10 cellular contexts compared by ENCODE assay signal in the genomic region with DNA sequence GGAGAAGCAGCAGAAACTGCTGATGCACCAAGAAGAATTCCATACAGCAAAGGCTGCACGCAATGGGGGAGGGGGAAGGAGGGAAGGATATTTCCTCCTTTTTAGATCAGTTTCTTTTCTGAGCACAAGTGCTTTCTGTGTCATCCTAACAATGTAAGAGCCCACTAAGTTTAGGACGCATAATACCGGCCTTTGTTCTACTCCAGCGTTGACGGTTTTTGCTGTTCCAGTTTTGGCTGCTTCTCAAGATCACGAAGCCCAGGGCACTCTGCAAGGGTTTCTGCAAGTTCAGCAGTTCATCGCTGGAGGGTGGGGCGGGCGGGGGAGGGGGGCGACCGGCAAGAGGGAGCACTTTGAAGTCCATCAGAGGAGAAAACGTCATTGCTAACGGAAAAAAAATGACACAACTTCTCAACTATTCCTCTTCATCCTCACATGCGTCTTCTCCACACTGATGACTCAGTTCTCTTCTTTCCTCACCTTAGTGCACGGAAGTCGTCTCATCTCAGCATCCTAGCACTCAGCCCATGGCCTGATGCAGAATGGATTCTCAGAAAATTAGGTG. TPM values are rescaled to one million over a fixed set of nuclear protein-coding genes. Genes with fewer than 3 reads are reported as not detected.
DNase-seq lines count a peak whose midpoint lies in the region; ATAC-seq and TF ChIP-seq lines count a peak whose summit lies in the region.
"Had no signal": no experiment of that assay in that cellular context is flagged by ENCODE, and none has a peak within 500 bp of the region (broad histone marks: within the 10 kb centered on the region; RNA-seq: fewer than 3 reads in every experiment).

No MANE protein-coding gene starts in this region.

- H3K4me1 ChIP-seq in suprapubic skin: peaks cover 6% of the 10 kb centered on the region

- H3K4me3 ChIP-seq in suprapubic skin: no peak overlapping the region

- peak overlapping the region; percentile 15 for H3K27ac Mint-ChIP-seq in activated naive CD8-positive, alpha-beta T cell treated with anti-CD3 and anti-CD28 coated beads, Interleukin-2, amount 50 U/mL, for 24 hours
- H3K27ac Mint-ChIP-seq in stimulated activated memory B cell treated with anti-CD40 and anti-IgM and Interleukin-4, amounts not matched to agents 10 μg/mL and 1 μg/mL and 100 μg/mL, for 72 hours: no peak overlapping the region

- no peaks in the 10 kb centered on the region for H3K27me3 ChIP-seq in suprapubic skin

- no peaks in the 10 kb centered on the region for H3K36me3 ChIP-seq in suprapubic skin

- no peak for TF ChIP-seq CTCF in suprapubic skin (IDR thresholded peaks at IDR 0.05)

- no peaks in the 10 kb centered on the region for H3K9me3 ChIP-seq in suprapubic skin

- DNase-seq in stimulated activated CD4-positive, alpha-beta T cell treated with anti-CD3 and anti-CD28 coated beads, Interleukin-1b, Interleukin-23, amount 100 ng/mL, for 48 hours: peak; percentile 8
- no peak for DNase-seq in stimulated activated CD4-positive, alpha-beta T cell treated with anti-CD3 and anti-CD28 coated beads, Interleukin-2, amount 100 ng/mL, for 48 hours
- DNase-seq in activated naive CD8-positive, alpha-beta T cell treated with anti-CD3 and anti-CD28 coated beads, Interleukin-2, amount 50 U/mL, for 24 hours: no peak
- DNase-seq in kidney tubule cell (ENCODE audit: low spot score) (peak; percentile 89), CD1c-positive myeloid dendritic cell (ENCODE audit: extremely low spot score) (no peak), NCI-H774 (lab: John Stamatoyannopoulos, UW) (no peak), suprapubic skin (ENCODE audit: low spot score in 2 of 2) (no peak)

- H3K4me3 Mint-ChIP-seq in activated naive CD8-positive, alpha-beta T cell treated with anti-CD3 and anti-CD28 coated beads, Interleukin-2, amount 50 U/mL, for 24 hours: no peak overlapping the region
- H3K4me3 Mint-ChIP-seq in stimulated activated memory B cell treated with anti-CD40 and anti-IgM and Interleukin-4, amounts not matched to agents 10 μg/mL and 1 μg/mL and 100 μg/mL, for 72 hours: no peak overlapping the region

- H3K4me1 Mint-ChIP-seq in activated naive CD8-positive, alpha-beta T cell treated with anti-CD3 and anti-CD28 coated beads, Interleukin-2, amount 50 U/mL, for 24 hours: peaks cover 10% of the 10 kb centered on the region
- H3K4me1 Mint-ChIP-seq in stimulated activated memory B cell treated with anti-CD40 and anti-IgM and Interleukin-4, amounts not matched to agents 10 μg/mL and 1 μg/mL and 100 μg/mL, for 72 hours: no peaks in the 10 kb centered on the region

- no peak for TF ChIP-seq EP300 in suprapubic skin (IDR thresholded peaks at IDR 0.05)

- TF ChIP-seq POLR2A in suprapubic skin (IDR thresholded peaks at IDR 0.05): no peak

- 13% methylated on average over 13 of the region's 16 CpGs for WGBS in suprapubic skin

- no peaks in the 10 kb centered on the region for H3K36me3 Mint-ChIP-seq in activated naive CD8-positive, alpha-beta T cell treated with anti-CD3 and anti-CD28 coated beads, Interleukin-2, amount 50 U/mL, for 24 hours (ENCODE audit: low read depth)
- no peaks in the 10 kb centered on the region for H3K36me3 Mint-ChIP-seq in stimulated activated memory B cell treated with anti-CD40 and anti-IgM and Interleukin-4, amounts not matched to agents 10 μg/mL and 1 μg/mL and 100 μg/mL, for 72 hours

- H3K27ac ChIP-seq in suprapubic skin: no peak overlapping the region

- ATAC-seq in activated naive CD8-positive, alpha-beta T cell treated with anti-CD3 and anti-CD28 coated beads, Interleukin-2, amount 50 U/mL, for 24 hours: peak; percentile 94
- no peak for ATAC-seq in stimulated activated memory B cell treated with anti-CD40 and anti-IgM and Interleukin-4, amounts not matched to agents 10 μg/mL and 1 μg/mL and 100 μg/mL, for 72 hours

- no peaks in the 10 kb centered on the region for H3K9me3 Mint-ChIP-seq in activated naive CD8-positive, alpha-beta T cell treated with anti-CD3 and anti-CD28 coated beads, Interleukin-2, amount 50 U/mL, for 24 hours
- H3K9me3 Mint-ChIP-seq in stimulated activated memory B cell treated with anti-CD40 and anti-IgM and Interleukin-4, amounts not matched to agents 10 μg/mL and 1 μg/mL and 100 μg/mL, for 72 hours: no peaks in the 10 kb centered on the region

- H3K27me3 Mint-ChIP-seq in activated naive CD8-positive, alpha-beta T cell treated with anti-CD3 and anti-CD28 coated beads, Interleukin-2, amount 50 U/mL, for 24 hours: no peaks in the 10 kb centered on the region
- H3K27me3 Mint-ChIP-seq in stimulated activated memory B cell treated with anti-CD40 and anti-IgM and Interleukin-4, amounts not matched to agents 10 μg/mL and 1 μg/mL and 100 μg/mL, for 72 hours: no peaks in the 10 kb centered on the region

RNA-seq across cellular contexts. Expression of a gene that starts 8.7 kb away (rescaled TPM):
- total RNA-seq in suprapubic skin: 1 to 10 TPM in 1 of 4 donors, under 1 TPM in 2, not detected in 1; 0.30 to 1.2 (median 0.72) TPM
- total RNA-seq: lung microvascular endothelial cell, urinary bladder had no signal

Comparison
In these comparisons a context has a peak if more than half of its experiments do, and no peak if none do; other contexts are left out.
1. DNase-seq: peak in stimulated activated CD4-positive, alpha-beta T cell treated with anti-CD3 and anti-CD28 coated beads, Interleukin-1b, Interleukin-23, amount 100 ng/mL, for 48 hours (single experiment) and kidney tubule cell (single experiment); none in stimulated activated CD4-positive, alpha-beta T cell treated with anti-CD3 and anti-CD28 coated beads, Interleukin-2, amount 100 ng/mL, for 48 hours (0 of 2), activated naive CD8-positive, alpha-beta T cell treated with anti-CD3 and anti-CD28 coated beads, Interleukin-2, amount 50 U/mL, for 24 hours (single experiment), CD1c-positive myeloid dendritic cell (single experiment), NCI-H774 (single experiment) and suprapubic skin (0 of 2).